ENCODE assay signal across 27 cellular contexts in the genomic region with DNA sequence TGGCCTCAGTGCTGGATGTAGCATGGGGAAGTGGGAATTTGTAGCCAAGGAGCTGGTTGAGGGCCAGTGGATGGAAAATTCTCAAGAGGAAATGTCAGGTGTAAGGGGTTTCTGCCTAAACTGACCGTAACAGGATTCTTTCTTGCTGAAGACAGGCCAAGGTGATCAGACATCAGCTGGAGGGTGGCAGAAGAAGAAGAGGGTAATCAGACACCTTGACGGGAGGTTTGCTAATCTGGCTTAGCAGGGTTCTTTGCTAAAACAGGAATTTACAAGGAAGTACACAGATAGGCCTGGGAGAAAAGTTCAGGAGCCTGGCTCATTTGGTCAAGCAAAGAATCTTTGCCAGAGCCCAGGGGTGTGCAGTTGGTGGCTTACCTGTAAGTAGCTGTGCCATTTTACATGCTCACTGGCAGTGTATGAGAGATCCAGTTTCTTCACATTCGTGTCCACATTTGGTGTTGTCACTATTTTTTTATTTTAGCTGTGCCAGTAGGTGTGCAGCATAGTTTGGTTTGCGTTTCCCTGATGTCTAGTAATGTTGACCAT.
DNase-seq lines count a peak whose midpoint lies in the region; ATAC-seq, FAIRE-seq and TF ChIP-seq lines count a peak whose summit lies in the region.
"Had no signal": no experiment of that assay in that cellular context is flagged by ENCODE, and none has a peak within 500 bp of the region (broad histone marks: within the 10 kb centered on the region; RNA-seq: fewer than 3 reads in every experiment).

No MANE protein-coding gene starts in this region.

- intact Hi-C loops in sigmoid colon (cut with DNase I): loop anchor here (5.0 kb wide), 1 partner anchor 52 kb away; no protein-coding TSS in a partner anchor

- H3K27me3 ChIP-seq in gastroesophageal sphincter (no peaks in the 10 kb centered on the region), sigmoid colon (no peaks in the 10 kb centered on the region)
- H3K27me3 ChIP-seq: heart left ventricle, neural progenitor cell, testis had no signal

- no peak for DNase-seq in GM12892 (ENCODE audit: insufficient read length)
- DNase-seq in T-helper 17 cell: no peak
- no peak for DNase-seq in sigmoid colon
- DNase-seq in chondrocyte (ENCODE audit: low spot score): no peak
- no peak for DNase-seq in NCI-H446 (lab: John Stamatoyannopoulos, UW)
- DNase-seq: activated B cell treated with CpG ODN at 0.5 μM for 24 hours; activated CD4-positive, alpha-beta T cell treated with anti-CD3 and anti-CD28 coated beads, Interleukin-2, amount 50 U/mL, for 4 hours; activated CD8-positive, alpha-beta memory T cell treated with anti-CD3 and anti-CD28 coated beads, Interleukin-2, amount 50 U/mL, for 48 hours; activated naive CD8-positive, alpha-beta T cell treated with anti-CD3 and anti-CD28 coated beads, Interleukin-2, amount 50 U/mL, for 24 hours; CD8-positive, alpha-beta memory T cell; dermis blood vessel endothelial cell; DMS53; H7; heart left ventricle; mucosa of descending colon; NCI-H1105; NCI-H2081 treated with DMSO at 0.1 percent for 48 hours; RPMI8226; SK-N-SH; testis had no signal

- H3K27ac Mint-ChIP-seq in T-helper 17 cell (peak overlapping the region; percentile 45), chondrocyte (ENCODE audit: unreplicated experiment) (no peak overlapping the region)
- H3K27ac Mint-ChIP-seq: activated B cell treated with CpG ODN at 0.5 μM for 24 hours; activated naive CD8-positive, alpha-beta T cell treated with anti-CD3 and anti-CD28 coated beads, Interleukin-2, amount 50 U/mL, for 24 hours; neural progenitor cell; T-helper 2 cell treated with Interferon-gamma antibody and Interleukin-4, amounts not matched to agents 5 μg/mL and 100 μg/mL, for 36 hours had no signal

- TF ChIP-seq CTCF in gastroesophageal sphincter (IDR thresholded peaks at IDR 0.05) (no peak), sigmoid colon (IDR thresholded peaks at IDR 0.05) (no peak), chondrocyte (IDR thresholded peaks at IDR 0.05) (no peak)

- WGBS in gastroesophageal sphincter (ENCODE audit: low coverage in 1 of 2), 2 donors: 17 to 58% methylated on average over 2 to 4 of the region's 4 CpGs
- 66 to 82% methylated on average over 4 of the region's 4 CpGs for WGBS in sigmoid colon, 2 donors

- peak; percentile 60 for FAIRE-seq in GM12892 (lab: Jason Lieb, UNC)
- FAIRE-seq: endothelial cell of umbilical vein had no signal

- TF ChIP-seq EP300 in gastroesophageal sphincter (IDR thresholded peaks at IDR 0.05): no peak
- no peak for TF ChIP-seq EP300 in sigmoid colon (IDR thresholded peaks at IDR 0.05)

- TF ChIP-seq POLR2A in GM12892 (IDR thresholded peaks at IDR 0.05; ENCODE audit: low read depth, low read length) (no peak), gastroesophageal sphincter (IDR thresholded peaks at IDR 0.05) (no peak), sigmoid colon (IDR thresholded peaks at IDR 0.05) (no peak)

- no peaks in the 10 kb centered on the region for H3K9me3 Mint-ChIP-seq in chondrocyte (ENCODE audit: low read depth)
- H3K9me3 Mint-ChIP-seq: activated B cell treated with CpG ODN at 0.5 μM for 24 hours; activated naive CD8-positive, alpha-beta T cell treated with anti-CD3 and anti-CD28 coated beads, Interleukin-2, amount 50 U/mL, for 24 hours; CD8-positive, alpha-beta memory T cell; neural progenitor cell; T-helper 2 cell treated with Interferon-gamma antibody and Interleukin-4, amounts not matched to agents 5 μg/mL and 100 μg/mL, for 36 hours had no signal

- no peak overlapping the region for H3K4me3 Mint-ChIP-seq in T-helper 17 cell
- no peak overlapping the region for H3K4me3 Mint-ChIP-seq in chondrocyte (ENCODE audit: unreplicated experiment)
- H3K4me3 Mint-ChIP-seq: activated B cell treated with CpG ODN at 0.5 μM for 24 hours; activated naive CD8-positive, alpha-beta T cell treated with anti-CD3 and anti-CD28 coated beads, Interleukin-2, amount 50 U/mL, for 24 hours; CD8-positive, alpha-beta memory T cell; neural progenitor cell; T-helper 2 cell treated with Interferon-gamma antibody and Interleukin-4, amounts not matched to agents 5 μg/mL and 100 μg/mL, for 36 hours had no signal

- H3K4me1 Mint-ChIP-seq in T-helper 17 cell: peaks cover 23% of the 10 kb centered on the region
- peaks cover 44% of the 10 kb centered on the region for H3K4me1 Mint-ChIP-seq in chondrocyte (ENCODE audit: low read depth)
- H3K4me1 Mint-ChIP-seq: activated B cell treated with CpG ODN at 0.5 μM for 24 hours had no signal

- H3K27me3 Mint-ChIP-seq in T-helper 17 cell (no peaks in the 10 kb centered on the region), chondrocyte (ENCODE audit: low read depth) (no peaks in the 10 kb centered on the region)
- H3K27me3 Mint-ChIP-seq: activated B cell treated with CpG ODN at 0.5 μM for 24 hours; activated naive CD8-positive, alpha-beta T cell treated with anti-CD3 and anti-CD28 coated beads, Interleukin-2, amount 50 U/mL, for 24 hours; CD8-positive, alpha-beta memory T cell had no signal

- no peaks in the 10 kb centered on the region for H3K36me3 ChIP-seq in gastroesophageal sphincter
- no peaks in the 10 kb centered on the region for H3K36me3 ChIP-seq in sigmoid colon
- H3K36me3 ChIP-seq: heart left ventricle, neural progenitor cell had no signal

- H3K4me3 ChIP-seq in gastroesophageal sphincter (no peak overlapping the region), sigmoid colon (no peak overlapping the region)
- H3K4me3 ChIP-seq: heart left ventricle, mucosa of descending colon, neural progenitor cell, testis had no signal

- H3K4me1 ChIP-seq in gastroesophageal sphincter (peaks cover 9 to 84% (median 28%) of the 10 kb centered on the region in 3 donors), sigmoid colon (peaks cover 0 to 99% (median 73%) of the 10 kb centered on the region in 4 donors)

- H3K27ac ChIP-seq in gastroesophageal sphincter: peak overlapping the region; percentile 55 to 71 (median 60)
- H3K27ac ChIP-seq in sigmoid colon: peak overlapping the region; percentile 48 to 73 (median 62)
- H3K27ac ChIP-seq: HL-60, neural progenitor cell, testis had no signal

- H3K36me3 Mint-ChIP-seq in T-helper 17 cell (ENCODE audit: low read depth) (peaks cover 6% of the 10 kb centered on the region), chondrocyte (ENCODE audit: low read depth) (peaks cover 2% of the 10 kb centered on the region)

- H3K9me3 ChIP-seq in T-helper 17 cell (ENCODE audit: control insufficient read depth, low read length, poor library complexity, severe bottlenecking): no peaks in the 10 kb centered on the region
- H3K9me3 ChIP-seq in gastroesophageal sphincter: no peaks in the 10 kb centered on the region
- H3K9me3 ChIP-seq in sigmoid colon: no peaks in the 10 kb centered on the region
- H3K9me3 ChIP-seq: heart left ventricle, mucosa of descending colon, SK-N-SH, testis had no signal

- no peak for ATAC-seq in T-helper 17 cell
- ATAC-seq in gastroesophageal sphincter: no peak
- no peak for ATAC-seq in GM18873 (IDR thresholded peaks at IDR 0.05; ENCODE audit: low FRiP score, unreplicated experiment)
- no peak for ATAC-seq in GM21619 (IDR thresholded peaks at IDR 0.05; ENCODE audit: unreplicated experiment)
- ATAC-seq: activated naive CD8-positive, alpha-beta T cell treated with anti-CD3 and anti-CD28 coated beads, Interleukin-2, amount 50 U/mL, for 24 hours had no signal
